Comparison of ENCODE assay signal across 20 cellular contexts in genomic region chr11:70772950-70773349, GRCh38.
"Had no signal": no experiment of that assay in that cellular context is flagged by ENCODE, and none has a peak within 500 bp of the region (broad histone marks: within the 10 kb centered on the region; RNA-seq: fewer than 3 reads in every experiment).

No MANE protein-coding gene starts in this region.

- H3K9me3 ChIP-seq: gastrocnemius medialis, mucosa of descending colon, ovary, right lobe of liver, upper lobe of right lung had no signal

- H3K4me3 Mint-ChIP-seq: activated B cell treated with CpG ODN at 0.5 μM for 24 hours; activated CD4-positive, alpha-beta memory T cell treated with anti-CD3 and anti-CD28 coated beads for 36 hours; activated naive CD8-positive, alpha-beta T cell; activated T-helper 1 cell treated with anti-CD3 and anti-CD28 coated beads, Interleukin-12 subunit alpha, Interleukin-12 subunit beta, Interleukin-2, Interleukin-4 antibody, amounts not matched to agents 30 ng/mL and 10 ng/mL and 1 ng/mL, durations not matched to agents 14 hours and 24 hours and 36 hours; immature natural killer cell; memory B cell; naive B cell; neural crest cell had no signal

- H3K27me3 Mint-ChIP-seq: activated B cell treated with CpG ODN at 0.5 μM for 24 hours; activated CD4-positive, alpha-beta memory T cell treated with anti-CD3 and anti-CD28 coated beads for 36 hours; activated naive CD8-positive, alpha-beta T cell had no signal

- H3K27me3 ChIP-seq: gastrocnemius medialis, ovary, right lobe of liver, upper lobe of right lung had no signal

- H3K9me3 Mint-ChIP-seq: activated CD4-positive, alpha-beta memory T cell treated with anti-CD3 and anti-CD28 coated beads for 36 hours; activated T-helper 1 cell treated with anti-CD3 and anti-CD28 coated beads, Interleukin-12 subunit alpha, Interleukin-12 subunit beta, Interleukin-2, Interleukin-4 antibody, amounts not matched to agents 30 ng/mL and 10 ng/mL and 1 ng/mL, durations not matched to agents 14 hours and 24 hours and 36 hours; immature natural killer cell had no signal

- H3K36me3 Mint-ChIP-seq: activated CD4-positive, alpha-beta memory T cell treated with anti-CD3 and anti-CD28 coated beads for 36 hours; activated naive CD8-positive, alpha-beta T cell; immature natural killer cell; naive B cell had no signal

- H3K4me3 ChIP-seq: gastrocnemius medialis, mucosa of descending colon, ovary, right lobe of liver, upper lobe of right lung had no signal

- H3K27ac ChIP-seq: gastrocnemius medialis, ovary, right lobe of liver, upper lobe of right lung had no signal

- FAIRE-seq: TTC549 had no signal

- H3K4me1 ChIP-seq: gastrocnemius medialis, right lobe of liver, upper lobe of right lung had no signal

- H3K27ac Mint-ChIP-seq: activated B cell treated with CpG ODN at 0.5 μM for 24 hours; activated CD4-positive, alpha-beta memory T cell treated with anti-CD3 and anti-CD28 coated beads for 36 hours; activated naive CD8-positive, alpha-beta T cell; activated T-helper 1 cell treated with anti-CD3 and anti-CD28 coated beads, Interleukin-12 subunit alpha, Interleukin-12 subunit beta, Interleukin-2, Interleukin-4 antibody, amounts not matched to agents 30 ng/mL and 10 ng/mL and 1 ng/mL, durations not matched to agents 14 hours and 24 hours and 36 hours; immature natural killer cell; memory B cell had no signal

- H3K36me3 ChIP-seq: gastrocnemius medialis, ovary, right lobe of liver, upper lobe of right lung had no signal

- ATAC-seq: gastrocnemius medialis, mucosa of descending colon, upper lobe of right lung had no signal

- H3K4me1 Mint-ChIP-seq: activated B cell treated with CpG ODN at 0.5 μM for 24 hours, immature natural killer cell, memory B cell, naive B cell, neural crest cell had no signal

- DNase-seq: activated B cell treated with CpG ODN at 0.5 μM for 24 hours; activated CD4-positive, alpha-beta memory T cell treated with anti-CD3 and anti-CD28 coated beads for 36 hours; activated CD4-positive, alpha-beta T cell treated with anti-CD3 and anti-CD28 coated beads for 4 hours; activated T-cell treated with anti-CD3 and anti-CD28 coated beads for 4 hours; cerebellar nuclear complex; effector CD4-positive, alpha-beta T cell; gastrocnemius medialis; head of caudate nucleus; immature natural killer cell; mucosa of descending colon; naive B cell; ovary; right lobe of liver; stimulated activated naive CD4-positive, alpha-beta T cell; upper lobe of right lung had no signal
